ENCODE assay signal across 8 cellular contexts in genomic region chr1:203326830-203327683, GRCh38. TPM values are rescaled to one million over a fixed set of nuclear protein-coding genes. Genes with fewer than 3 reads are reported as not detected.
DNase-seq lines count a peak whose midpoint lies in the region; ATAC-seq and TF ChIP-seq lines count a peak whose summit lies in the region.

No MANE protein-coding gene starts in this region.

- peaks cover 55% of the 10 kb centered on the region for H3K27me3 ChIP-seq in AG04450 (ENCODE audit: control insufficient read depth, insufficient read depth, low read length)

- no peaks in the 10 kb centered on the region for H3K27me3 Mint-ChIP-seq in activated B cell treated with CpG ODN at 0.5 μM for 24 hours

- peak; percentile 80 for TF ChIP-seq POLR2A in GM18951 (IDR thresholded peaks at IDR 0.05; ENCODE audit: extremely low read depth, insufficient read depth, insufficient read length)

- H3K27ac ChIP-seq in AG04450 (ENCODE audit: low read depth, low read length) = peak overlapping the region; percentile 39

- H3K4me3 Mint-ChIP-seq in activated B cell treated with CpG ODN at 0.5 μM for 24 hours = peak overlapping the region; percentile 84

- H3K4me3 ChIP-seq in AG04450 (ENCODE audit: low read depth, low read length) = peak overlapping the region; percentile 67

- peak overlapping the region; percentile 96 for H3K27ac Mint-ChIP-seq in activated B cell treated with CpG ODN at 0.5 μM for 24 hours

- no peak for TF ChIP-seq CTCF in AG04450 (IDR thresholded peaks at IDR 0.05; ENCODE audit: low read depth, low read length)
- TF ChIP-seq CTCF in activated B cell treated with CpG ODN at 0.5 μM for 24 hours (IDR thresholded peaks at IDR 0.05) = no peak

- H3K36me3 Mint-ChIP-seq in activated B cell treated with CpG ODN at 0.5 μM for 24 hours (ENCODE audit: low read depth) = no peaks in the 10 kb centered on the region

- H3K4me1 Mint-ChIP-seq in activated B cell treated with CpG ODN at 0.5 μM for 24 hours = peaks cover 77% of the 10 kb centered on the region

- peak; percentile 51 for DNase-seq in AG04450 (ENCODE audit: low read depth, low spot score)
- peak; percentile 86 for DNase-seq in NCI-H2227 treated with DMSO at 0.1 percent for 48 hours (lab: John Stamatoyannopoulos, UW)
- DNase-seq in activated B cell treated with CpG ODN at 0.5 μM for 24 hours = peak; percentile 91
- peak; percentile 96 for DNase-seq in central memory CD4-positive, alpha-beta T cell
- peak; percentile 89 for DNase-seq in iris pigment epithelial cell (ENCODE audit: low read depth)
- DNase-seq in stimulated activated CD4-positive, alpha-beta T cell treated with anti-CD3 and anti-CD28 coated beads, Interleukin-12 subunit alpha, Interleukin-12 subunit beta, amount 100 ng/mL, for 4 hours = peak; percentile 91

- CTCF ChIA-PET in AG04450 (lab: Charles Lee) (interaction anchor here (0.8 to 6.3 kb wide), 8 partner anchors 9 to 57 kb away, joined by 3 to 84 read pairs (median 5); partner anchors contain the start of gene FMOD), activated B cell treated with CpG ODN at 0.5 μM for 24 hours (lab: Charles Lee) (interaction anchor here (1.3 to 9.4 kb wide), 12 partner anchors 10 to 161 kb away, joined by 3 to 168 read pairs (median 14); partner anchors contain the start of gene BTG2)

- POLR2A ChIA-PET in AG04450 (lab: Yijun Ruan, JAX) (interaction anchor here (0.5 to 1.5 kb wide), 6 partner anchors 20 to 399 kb away, joined by 3 to 6 read pairs (median 4); no protein-coding TSS in a partner anchor), activated B cell treated with CpG ODN at 0.5 μM for 24 hours (lab: Charles Lee) (interaction anchor here (0.6 to 9.5 kb wide), 8 partner anchors 11 to 1091 kb away, joined by 3 to 1136 read pairs (median 40); partner anchors contain the start of gene BTG2)

- no peaks in the 10 kb centered on the region for H3K9me3 Mint-ChIP-seq in activated B cell treated with CpG ODN at 0.5 μM for 24 hours

- in situ Hi-C loops in GM18951 (cut with MboI; ENCODE audit: low sequenced_read_pairs, unreplicated experiment) = no loop called here

- intact Hi-C loops in activated B cell treated with CpG ODN at 0.5 μM for 24 hours (cut with micrococcal nuclease) = loop anchor here (1.0 to 5.0 kb wide), 6 partner anchors 11 to 320 kb away; partner anchors contain the start of genes BTG2, PPFIA4 and TMEM183A

- peak; percentile 71 for ATAC-seq in HG03175 (IDR thresholded peaks at IDR 0.05; ENCODE audit: unreplicated experiment)
- ATAC-seq in activated B cell treated with CpG ODN at 0.5 μM for 24 hours (ENCODE audit: low read depth) = peak; percentile 79

- no peaks in the 10 kb centered on the region; the same call in 1 of the 2 replicates for H3K9me3 ChIP-seq in AG04450 (ENCODE audit: control insufficient read depth, insufficient read depth, low read length)

RNA-seq across cellular contexts. Expression of gene BTG2, which starts 21.7 kb away (rescaled TPM):
- 34.7 and 36.5 TPM in 2 replicates for polyA plus RNA-seq in AG04450 (2011; rRNA removed)
- polyA minus RNA-seq in AG04450 (2011; rRNA and poly(A)+ RNA removed) = 27.0 and 29.3 TPM in 2 replicates
- 419 and 448 TPM in 2 replicates for total RNA-seq in activated B cell treated with CpG ODN at 0.5 μM for 24 hours

RNA-seq across cellular contexts. Expression of gene FMOD, which starts 23.9 kb away (rescaled TPM):
- polyA plus RNA-seq in AG04450 (2011; rRNA removed) = 5.4 and 6.6 TPM in 2 replicates
- 1.3 and 2.0 TPM in 2 replicates for polyA minus RNA-seq in AG04450 (2011; rRNA and poly(A)+ RNA removed)
- total RNA-seq in activated B cell treated with CpG ODN at 0.5 μM for 24 hours = not detected in 2 replicates

Comparison
In these comparisons a context has a peak if more than half of its experiments do, and no peak if none do; other contexts are left out.
1. Peak in every context shown above with its lines: DNase-seq, ATAC-seq, H3K4me3 ChIP-seq and H3K27ac ChIP-seq.